In genomic region chr20:61292391-61292790, GRCh38 we compare ENCODE assay signal across 30 cellular contexts. TPM values are rescaled to one million over a fixed set of nuclear protein-coding genes. Genes with fewer than 3 reads are reported as not detected.
"Had no signal": no experiment of that assay in that cellular context is flagged by ENCODE, and none has a peak within 500 bp of the region (broad histone marks: within the 10 kb centered on the region; RNA-seq: fewer than 3 reads in every experiment).

No MANE protein-coding gene starts in this region.

- H3K4me1 ChIP-seq: parathyroid adenoma, psoas muscle, right lobe of liver, stomach, thyroid gland, tibial nerve, upper lobe of left lung, vagina had no signal

- H3K4me3 Mint-ChIP-seq: naive thymus-derived CD4-positive, alpha-beta T cell; natural killer cell; nephron; neural progenitor cell; stimulated activated effector memory CD8-positive, alpha-beta T cell treated with anti-CD3 and anti-CD28 coated beads, Interleukin-12 subunit alpha, Interleukin-12 subunit beta, amount 100 ng/mL, for 72 hours; stimulated activated naive B cell treated with anti-CD40 and anti-IgM and Interleukin-4, amounts not matched to agents 10 μg/mL and 1 μg/mL and 100 μg/mL, for 72 hours; stimulated activated naive CD8-positive, alpha-beta T cell treated with anti-CD3 and anti-CD28 coated beads, Interleukin-15, Interleukin-2, amounts not matched to agents 100 ng/mL and 50 ng/mL, for 24 hours had no signal

- H3K27me3 Mint-ChIP-seq: stimulated activated naive B cell treated with anti-CD40 and anti-IgM and Interleukin-4, amounts not matched to agents 10 μg/mL and 1 μg/mL and 100 μg/mL, for 72 hours; stimulated activated naive CD8-positive, alpha-beta T cell treated with anti-CD3 and anti-CD28 coated beads, Interleukin-15, Interleukin-2, amounts not matched to agents 100 ng/mL and 50 ng/mL, for 24 hours had no signal

- DNase-seq: naive thymus-derived CD4-positive, alpha-beta T cell; natural killer cell; nucleus accumbens; ovary; psoas muscle; right cardiac atrium; sigmoid colon; small intestine; stimulated activated CD4-positive, alpha-beta T cell treated with anti-CD3 and anti-CD28 coated beads, Interleukin-15, amount 100 ng/mL, for 24 hours; stimulated activated CD4-positive, alpha-beta T cell treated with anti-CD3 and anti-CD28 coated beads, Interleukin-2, amount 100 ng/mL, for 24 hours; stimulated activated CD4-positive, alpha-beta T cell treated with anti-CD3 and anti-CD28 coated beads, Interleukin-2, amount 100 ng/mL, for 48 hours; stimulated activated CD4-positive, alpha-beta T cell treated with anti-CD3 and anti-CD28 coated beads, Interleukin-4, amount 100 ng/mL, for 24 hours; stimulated activated naive B cell treated with anti-CD40 and anti-IgM and Interleukin-4, amounts not matched to agents 10 μg/mL and 1 μg/mL and 100 μg/mL, for 72 hours; stimulated activated naive CD4-positive, alpha-beta T cell treated with Interleukin-2 at 50 U/mL for 16 hours; stomach; thyroid gland; trophoblast cell had no signal

- H2AFZ ChIP-seq: neural progenitor cell, parathyroid adenoma had no signal

- H3K36me3 Mint-ChIP-seq: naive thymus-derived CD4-positive, alpha-beta T cell; natural killer cell; stimulated activated effector memory CD8-positive, alpha-beta T cell treated with anti-CD3 and anti-CD28 coated beads, Interleukin-12 subunit alpha, Interleukin-12 subunit beta, amount 100 ng/mL, for 72 hours; stimulated activated naive B cell treated with anti-CD40 and anti-IgM and Interleukin-4, amounts not matched to agents 10 μg/mL and 1 μg/mL and 100 μg/mL, for 72 hours had no signal

- H3K36me3 ChIP-seq: neural progenitor cell, neutrophil, ovary, right lobe of liver, sigmoid colon, stomach, thoracic aorta, thyroid gland, tibial nerve, upper lobe of left lung, vagina had no signal

- H3K4me1 Mint-ChIP-seq: naive thymus-derived CD4-positive, alpha-beta T cell; natural killer cell; stimulated activated effector memory CD8-positive, alpha-beta T cell treated with anti-CD3 and anti-CD28 coated beads, Interleukin-12 subunit alpha, Interleukin-12 subunit beta, amount 100 ng/mL, for 72 hours; stimulated activated naive B cell treated with anti-CD40 and anti-IgM and Interleukin-4, amounts not matched to agents 10 μg/mL and 1 μg/mL and 100 μg/mL, for 72 hours had no signal

- H3K79me2 ChIP-seq: parathyroid adenoma had no signal

- H3K4me2 ChIP-seq: neural progenitor cell had no signal

- H3K9ac ChIP-seq: neural progenitor cell, parathyroid adenoma had no signal

- H3K27me3 ChIP-seq: neural progenitor cell, neutrophil, ovary, right lobe of liver, thyroid gland, tibial nerve, upper lobe of left lung, vagina had no signal

- H3K9me3 Mint-ChIP-seq: stimulated activated naive B cell treated with anti-CD40 and anti-IgM and Interleukin-4, amounts not matched to agents 10 μg/mL and 1 μg/mL and 100 μg/mL, for 72 hours; stimulated activated naive CD8-positive, alpha-beta T cell treated with anti-CD3 and anti-CD28 coated beads, Interleukin-15, Interleukin-2, amounts not matched to agents 100 ng/mL and 50 ng/mL, for 24 hours had no signal

- H3K27ac Mint-ChIP-seq: naive thymus-derived CD4-positive, alpha-beta T cell; natural killer cell; nephron; neural progenitor cell; progenitor cell of endocrine pancreas; stimulated activated effector memory CD8-positive, alpha-beta T cell treated with anti-CD3 and anti-CD28 coated beads, Interleukin-12 subunit alpha, Interleukin-12 subunit beta, amount 100 ng/mL, for 72 hours; stimulated activated naive B cell treated with anti-CD40 and anti-IgM and Interleukin-4, amounts not matched to agents 10 μg/mL and 1 μg/mL and 100 μg/mL, for 72 hours; stimulated activated naive CD8-positive, alpha-beta T cell treated with anti-CD3 and anti-CD28 coated beads, Interleukin-15, Interleukin-2, amounts not matched to agents 100 ng/mL and 50 ng/mL, for 24 hours had no signal

- H3K27ac ChIP-seq: neural progenitor cell, neutrophil, ovary, parathyroid adenoma, psoas muscle, right lobe of liver, sigmoid colon, stomach, thoracic aorta, thyroid gland, tibial nerve, upper lobe of left lung, vagina had no signal

- H3K4me3 ChIP-seq: neural progenitor cell, ovary, psoas muscle, right lobe of liver, sigmoid colon, stomach, thoracic aorta, thyroid gland, tibial nerve, upper lobe of left lung, vagina had no signal

- H3K9me3 ChIP-seq: neutrophil, ovary, psoas muscle, right lobe of liver, thoracic aorta, thyroid gland, upper lobe of left lung, vagina had no signal

- ATAC-seq: naive thymus-derived CD4-positive, alpha-beta T cell; natural killer cell; psoas muscle; right lobe of liver; stimulated activated effector memory CD8-positive, alpha-beta T cell treated with anti-CD3 and anti-CD28 coated beads, Interleukin-12 subunit alpha, Interleukin-12 subunit beta, amount 100 ng/mL, for 72 hours; stimulated activated naive B cell treated with anti-CD40 and anti-IgM and Interleukin-4, amounts not matched to agents 10 μg/mL and 1 μg/mL and 100 μg/mL, for 72 hours had no signal

RNA-seq across cellular contexts. Expression of gene CDH4, which starts 40.3 kb away (rescaled TPM):
- total RNA-seq: subcutaneous adipose tissue, thoracic aorta had no signal
